In the genomic region with DNA sequence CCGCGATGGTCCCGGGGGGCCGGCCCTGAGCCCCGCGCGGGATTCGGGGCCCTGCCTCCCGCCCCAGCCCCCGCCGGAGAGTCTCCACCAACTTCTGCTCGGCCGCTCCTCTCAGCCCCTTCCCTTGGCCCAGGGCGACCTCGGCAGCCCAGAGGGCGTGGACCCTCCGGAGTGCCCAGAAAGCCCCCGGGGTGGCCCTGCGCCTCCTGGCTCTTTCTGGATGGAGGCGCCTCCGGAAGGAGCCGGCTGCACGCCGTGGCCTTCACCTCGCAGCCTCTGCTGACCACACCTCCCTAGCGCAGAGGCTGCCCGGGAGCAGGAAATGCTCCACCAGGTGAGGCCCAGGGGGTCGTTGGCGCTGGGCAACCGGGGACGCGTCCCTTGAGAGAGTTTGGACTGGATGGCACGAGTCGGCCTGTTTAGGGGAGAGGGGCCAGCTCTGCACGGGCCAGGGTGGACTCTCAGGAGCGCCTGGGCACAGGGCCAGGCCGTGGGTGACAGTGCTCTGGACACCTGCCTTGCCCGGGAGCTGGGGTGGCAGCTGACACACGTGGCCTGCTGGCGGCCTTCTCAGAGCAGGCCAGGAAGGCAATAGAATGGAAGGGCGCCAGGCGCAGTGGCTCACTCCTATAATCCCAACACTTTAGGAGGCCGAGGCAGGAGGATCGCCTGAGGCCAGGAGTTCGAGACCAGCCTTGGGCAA, we compare ENCODE assay signal across 8 cellular contexts. TPM values are rescaled to one million over a fixed set of nuclear protein-coding genes. Genes with fewer than 3 reads are reported as not detected.
DNase-seq lines count a peak whose midpoint lies in the region; ATAC-seq and TF ChIP-seq lines count a peak whose summit lies in the region.

No MANE protein-coding gene starts in this region.

- H3K9me2 ChIP-seq in GM23248 (ENCODE audit: insufficient read depth), result no peaks in the 10 kb centered on the region

- no peak overlapping the region for H3K4me2 ChIP-seq in GM23248 (ENCODE audit: unreplicated experiment)

- H3K36me3 ChIP-seq in adrenal gland (replicated peaks in 1 of 2) (no peaks in the 10 kb centered on the region), GM23248 (ENCODE audit: low read depth) (no peaks in the 10 kb centered on the region)

- no peaks in the 10 kb centered on the region for H4K20me1 ChIP-seq in GM23248 (ENCODE audit: insufficient read depth)

- ATAC-seq in stimulated activated naive CD8-positive, alpha-beta T cell treated with anti-CD3 and anti-CD28 coated beads, Interleukin-15, Interleukin-2, amounts not matched to agents 100 U/mL and 50 U/mL, for 24 hours, result peak; percentile 10
- ATAC-seq in GM18502 (IDR thresholded peaks at IDR 0.05; ENCODE audit: poor library complexity, unreplicated experiment), result no peak

- peaks cover 27% of the 10 kb centered on the region for H3K27me3 Mint-ChIP-seq in activated CD4-positive, alpha-beta T cell treated with anti-CD3 and anti-CD28 coated beads, Interleukin-2, amount 10 ng/mL, durations not matched to agents 7 days and 5 days

- no peaks in the 10 kb centered on the region for H3K36me3 Mint-ChIP-seq in activated CD4-positive, alpha-beta T cell treated with anti-CD3 and anti-CD28 coated beads, Interleukin-2, amount 10 ng/mL, durations not matched to agents 7 days and 5 days (ENCODE audit: low read depth)

- no peak for TF ChIP-seq POLR2A in adrenal gland (IDR thresholded peaks at IDR 0.05)

- H3K4me3 ChIP-seq in adrenal gland (peak overlapping the region in 3 of 4 donors; percentile 16 to 79 (median 35)), GM23248 (no peak overlapping the region)

- TF ChIP-seq CTCF in adrenal gland (IDR thresholded peaks at IDR 0.05), result no peak

- peaks cover 0 to 9% of the 10 kb centered on the region in 2 donors for H3K4me1 ChIP-seq in adrenal gland (replicated peaks in 1 of 2)
- H3K4me1 ChIP-seq in GM23248 (ENCODE audit: insufficient read depth), result no peaks in the 10 kb centered on the region

- in situ Hi-C loops in GM23248 (cut with MboI), result no loop called here

- no peaks in the 10 kb centered on the region for H3K9me3 Mint-ChIP-seq in activated CD4-positive, alpha-beta T cell treated with anti-CD3 and anti-CD28 coated beads, Interleukin-2, amount 10 ng/mL, durations not matched to agents 7 days and 5 days

- H2AFZ ChIP-seq in GM23248, result no peak overlapping the region; the same call in 1 of the 2 replicates

- no peaks in the 10 kb centered on the region for H3K27me3 ChIP-seq in adrenal gland
- H3K27me3 ChIP-seq in GM23248 (replicated peaks; ENCODE audit: insufficient read depth), result peaks cover 42% of the 10 kb centered on the region

- no peak overlapping the region for H3K9ac ChIP-seq in GM23248

- H3F3A ChIP-seq in GM23248 (ENCODE audit: insufficient read depth), result no peaks in the 10 kb centered on the region

- 10 to 86% (median 33%) methylated on average over 1 to 44 of the region's 45 CpGs for WGBS in adrenal gland, 4 donors
- WGBS in GM23248 (ENCODE audit: low coverage in 1 of 2, low lambda C conversion rate in 2 of 2, missing lambda C conversion rate in 2 of 2), 2 experiments, result 13 to 18% methylated on average over 34 to 45 of the region's 45 CpGs

- POLR2A ChIA-PET in activated CD4-positive, alpha-beta T cell treated with anti-CD3 and anti-CD28 coated beads, Interleukin-2, amount 10 ng/mL, durations not matched to agents 7 days and 5 days (lab: Charles Lee), result no interaction called here

- no peak for DNase-seq in activated CD4-positive, alpha-beta T cell treated with anti-CD3 and anti-CD28 coated beads, Interleukin-2, amount 10 ng/mL, durations not matched to agents 7 days and 5 days
- no peak for DNase-seq in activated CD4-positive, alpha-beta T cell treated with anti-CD3 and anti-CD28 coated beads, Interleukin-2, amount 50 U/mL, for 4 hours
- DNase-seq in adrenal gland (peak; percentile 44 to 67 (median 52)), islet precursor cell (peak; percentile 74), KG1 (lab: John Stamatoyannopoulos, UW) (no peak), GM23248 (no peak)
- DNase-seq in stimulated activated naive CD8-positive, alpha-beta T cell treated with anti-CD3 and anti-CD28 coated beads, Interleukin-15, Interleukin-2, amounts not matched to agents 100 U/mL and 50 U/mL, for 24 hours, result no peak

- H3K9me3 ChIP-seq in adrenal gland (replicated peaks in 1 of 3) (no peaks in the 10 kb centered on the region), GM23248 (ENCODE audit: low read depth) (no peaks in the 10 kb centered on the region)

- peaks cover 29% of the 10 kb centered on the region for H3K4me1 Mint-ChIP-seq in activated CD4-positive, alpha-beta T cell treated with anti-CD3 and anti-CD28 coated beads, Interleukin-2, amount 10 ng/mL, durations not matched to agents 7 days and 5 days

- no peak overlapping the region for H3K27ac Mint-ChIP-seq in activated CD4-positive, alpha-beta T cell treated with anti-CD3 and anti-CD28 coated beads, Interleukin-2, amount 10 ng/mL, durations not matched to agents 7 days and 5 days

- H3K4me3 Mint-ChIP-seq in activated CD4-positive, alpha-beta T cell treated with anti-CD3 and anti-CD28 coated beads, Interleukin-2, amount 10 ng/mL, durations not matched to agents 7 days and 5 days, result peak overlapping the region; percentile 32

- CTCF ChIA-PET in activated CD4-positive, alpha-beta T cell treated with anti-CD3 and anti-CD28 coated beads, Interleukin-2, amount 10 ng/mL, durations not matched to agents 7 days and 5 days (lab: Charles Lee), result interaction anchor here (0.6 kb wide), 1 partner anchor 9 kb away, joined by 3 read pairs; no protein-coding TSS in a partner anchor

- peak overlapping the region in 1 of 5 donors; percentile 55 for H3K27ac ChIP-seq in adrenal gland
- no peak overlapping the region for H3K27ac ChIP-seq in GM23248

- intact Hi-C loops in adrenal gland (cut with DNase I), result no loop called here

- no peaks in the 10 kb centered on the region for H3K79me2 ChIP-seq in GM23248 (ENCODE audit: insufficient read depth)

RNA-seq across cellular contexts. Expression of a gene that starts 0.6 kb away (rescaled TPM):
- total RNA-seq in activated CD4-positive, alpha-beta T cell treated with anti-CD3 and anti-CD28 coated beads, Interleukin-2, amount 10 ng/mL, durations not matched to agents 7 days and 5 days, result under 1 TPM; 0.30 to 0.33 TPM
- total RNA-seq in adrenal gland, result 10 to 100 TPM in 2 of 8 donors, 1 to 10 TPM in 6; 4.1 to 15.3 (median 5.8) TPM
- polyA plus RNA-seq in adrenal gland, result 1 to 10 TPM; 1.2 to 2.0 (median 1.5) TPM
- total RNA-seq in GM23248 (2014; rRNA removed; shearing (Covaris generic)), result 0.22 and 0.51 TPM in 2 replicates
- polyA plus RNA-seq in GM23248 (2016; fragmentation: Nextera tagmentation; extraction: Ambion mirVana), result not detected in 2 replicates

RNA-seq across cellular contexts. Expression of a gene that starts 21.1 kb away (rescaled TPM):
- total RNA-seq in activated CD4-positive, alpha-beta T cell treated with anti-CD3 and anti-CD28 coated beads, Interleukin-2, amount 10 ng/mL, durations not matched to agents 7 days and 5 days, result 10 to 100 TPM; 20.2 to 31.5 TPM
- total RNA-seq in adrenal gland, result 10 to 100 TPM; 20.2 to 56.6 (median 34.6) TPM
- polyA plus RNA-seq in adrenal gland, result 10 to 100 TPM; 10.6 to 98.1 (median 25.8) TPM
- total RNA-seq in GM23248 (2014; rRNA removed; shearing (Covaris generic)), result 14.3 and 28.6 TPM in 2 replicates
- polyA plus RNA-seq in GM23248 (2016; fragmentation: Nextera tagmentation; extraction: Ambion mirVana), result 1.1 and 1.2 TPM in 2 replicates

RNA-seq across cellular contexts. Expression of a gene that starts 26.2 kb away (rescaled TPM):
- 10 to 100 TPM; 40.4 to 48.3 TPM for total RNA-seq in activated CD4-positive, alpha-beta T cell treated with anti-CD3 and anti-CD28 coated beads, Interleukin-2, amount 10 ng/mL, durations not matched to agents 7 days and 5 days
- total RNA-seq in adrenal gland, result 10 to 100 TPM; 24.2 to 36.2 (median 27.4) TPM
- polyA plus RNA-seq in adrenal gland (10 to 100 TPM; 18.1 to 25.3 (median 22.2) TPM), GM23248 (2016; fragmentation: Nextera tagmentation; extraction: Ambion mirVana) (11.1 and 11.3 TPM in 2 replicates)
- 14.4 and 17.9 TPM in 2 replicates for total RNA-seq in GM23248 (2014; rRNA removed; shearing (Covaris generic))

RNA-seq across cellular contexts. Expression of a gene that starts 38.8 kb away (rescaled TPM):
- 10 to 100 TPM; 29.9 to 35.3 TPM for total RNA-seq in activated CD4-positive, alpha-beta T cell treated with anti-CD3 and anti-CD28 coated beads, Interleukin-2, amount 10 ng/mL, durations not matched to agents 7 days and 5 days
- total RNA-seq in adrenal gland, result 100 to 1,000 TPM in 1 of 8 donors, 10 to 100 TPM in 7; 49.9 to 115 (median 74.0) TPM
- polyA plus RNA-seq in adrenal gland (10 to 100 TPM; 38.5 to 53.5 (median 46.3) TPM), GM23248 (2016; fragmentation: Nextera tagmentation; extraction: Ambion mirVana) (68.8 and 72.6 TPM in 2 replicates)
- 52.5 and 55.4 TPM in 2 replicates for total RNA-seq in GM23248 (2014; rRNA removed; shearing (Covaris generic))

Comparison
In these comparisons a context has a peak if more than half of its experiments do, and no peak if none do; other contexts are left out.
1. DNase-seq: peak in adrenal gland (7 of 7) and islet precursor cell (single experiment); none in activated CD4-positive, alpha-beta T cell treated with anti-CD3 and anti-CD28 coated beads, Interleukin-2, amount 10 ng/mL, durations not matched to agents 7 days and 5 days (single experiment), activated CD4-positive, alpha-beta T cell treated with anti-CD3 and anti-CD28 coated beads, Interleukin-2, amount 50 U/mL, for 4 hours (0 of 2), stimulated activated naive CD8-positive, alpha-beta T cell treated with anti-CD3 and anti-CD28 coated beads, Interleukin-15, Interleukin-2, amounts not matched to agents 100 U/mL and 50 U/mL, for 24 hours (single experiment), KG1 (single experiment) and GM23248 (single experiment).